In the genomic region with DNA sequence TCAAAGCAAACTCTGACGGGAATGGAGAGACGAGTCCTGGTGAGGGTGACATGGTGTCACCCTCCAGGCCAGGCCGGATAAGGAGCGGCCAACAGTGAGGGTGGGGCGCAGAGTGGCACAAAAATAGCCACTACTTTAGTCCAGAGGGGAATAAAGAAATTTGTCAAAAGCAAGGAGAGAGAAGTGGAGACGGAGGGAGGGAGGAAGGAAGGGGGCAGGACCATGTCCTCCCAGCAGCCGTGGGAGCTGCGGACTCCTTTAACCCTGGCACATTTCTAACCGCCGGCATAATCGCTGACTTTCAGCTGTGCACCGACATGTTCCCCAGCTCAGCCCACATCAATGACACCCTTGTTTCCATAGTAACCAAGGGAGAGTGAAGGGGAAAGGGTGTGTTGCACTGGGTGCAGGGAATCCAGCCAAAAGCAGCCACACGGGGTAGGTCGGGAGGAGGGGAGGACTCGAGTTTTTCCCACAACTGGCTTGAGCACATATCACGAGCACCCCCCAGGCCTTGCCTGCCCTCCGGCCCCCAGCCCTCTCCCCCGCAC, we compare ENCODE assay signal across 9 cellular contexts. TPM values are rescaled to one million over a fixed set of nuclear protein-coding genes. Genes with fewer than 3 reads are reported as not detected.
DNase-seq lines count a peak whose midpoint lies in the region; ATAC-seq and TF ChIP-seq lines count a peak whose summit lies in the region.
"Had no signal": no experiment of that assay in that cellular context is flagged by ENCODE, and none has a peak within 500 bp of the region (broad histone marks: within the 10 kb centered on the region; RNA-seq: fewer than 3 reads in every experiment).

No MANE protein-coding gene starts in this region.

- no peaks in the 10 kb centered on the region for H3K27me3 Mint-ChIP-seq in natural killer cell (ENCODE audit: low read depth in 2 of 2)

- TF ChIP-seq CTCF in GM13976 (IDR thresholded peaks at IDR 0.05; ENCODE audit: borderline replicate concordance, control extremely low read depth, extremely low read depth, insufficient read depth, missing control alignments) (no peak), fibroblast of lung (conservative IDR thresholded peaks at IDR 0.05 in 1 of 2, IDR thresholded peaks at IDR 0.05 in 1 of 2; ENCODE audit: low read depth in 1 of 2, low read length in 2 of 2) (no peak), natural killer cell (IDR thresholded peaks at IDR 0.05) (no peak)

- no peaks in the 10 kb centered on the region for H3K79me2 ChIP-seq in fibroblast of lung (ENCODE audit: control insufficient read depth, insufficient read depth, low read length)

- in situ Hi-C loops in GM13976 (cut with MboI; ENCODE audit: low sequenced_read_pairs, unreplicated experiment): no loop called here

- intact Hi-C loops in natural killer cell (cut with micrococcal nuclease): loop anchor here (2.0 kb wide), 2 partner anchors 13 to 27 kb away; no protein-coding TSS in a partner anchor

- peak overlapping the region; percentile 75 for H3K4me2 ChIP-seq in fibroblast of lung (ENCODE audit: extremely low read depth, insufficient read depth, low read length)

- H3K9me3 ChIP-seq in fibroblast of lung (ENCODE audit: control insufficient read depth, insufficient read depth, low read depth, low read length): no peaks in the 10 kb centered on the region

- ATAC-seq in natural killer cell (peak; percentile 77 to 86 (median 85)), HG03439 (IDR thresholded peaks at IDR 0.05; ENCODE audit: unreplicated experiment) (no peak), GM21576 (IDR thresholded peaks at IDR 0.05; ENCODE audit: unreplicated experiment) (no peak)
- ATAC-seq: Panc1 had no signal

- no peaks in the 10 kb centered on the region for H4K20me1 ChIP-seq in fibroblast of lung (ENCODE audit: control insufficient read depth, extremely low read depth, insufficient read depth, low read length)

- no peaks in the 10 kb centered on the region for H3K27me3 ChIP-seq in fibroblast of lung (ENCODE audit: control insufficient read depth, insufficient read depth, low read length)

- H3K27ac Mint-ChIP-seq in natural killer cell: peak overlapping the region; percentile 85

- peak overlapping the region; percentile 18 to 35 (median 25) for H3K4me3 ChIP-seq in fibroblast of lung (replicated peaks in 1 of 4; ENCODE audit: control extremely low read depth in 1 of 4, insufficient read depth in 1 of 4, low read depth in 3 of 4, low read length in 4 of 4)

- peak overlapping the region; percentile 91 for H3K4me3 Mint-ChIP-seq in natural killer cell

- peak overlapping the region; percentile 56 for H3K9ac ChIP-seq in fibroblast of lung (ENCODE audit: insufficient read depth, low read length)

- peak; percentile 76 for DNase-seq in GM13976 (ENCODE audit: low spot score)
- DNase-seq in NCI-H2227 treated with DMSO at 0.1 percent for 48 hours (lab: John Stamatoyannopoulos, UW): peak; percentile 57
- peak; percentile 43 for DNase-seq in activated T-helper 1 cell treated with Interleukin-2 at 50 U/mL for 16 hours (ENCODE audit: low read depth)
- DNase-seq in fibroblast of lung (ENCODE audit: low read depth in 2 of 2): peak; percentile 81 to 90
- peak; percentile 41 for DNase-seq in natural killer cell
- peak; percentile 64 for DNase-seq in stimulated activated naive CD4-positive, alpha-beta T cell treated with Interleukin-2 at 50 U/mL for 16 hours (lab: John Stamatoyannopoulos, UW)

- peak overlapping the region; percentile 70 for H2AFZ ChIP-seq in fibroblast of lung (ENCODE audit: low read length)

- no peaks in the 10 kb centered on the region for H3K36me3 ChIP-seq in fibroblast of lung (ENCODE audit: control insufficient read depth, insufficient read depth, low read length)

- H3K9me3 Mint-ChIP-seq in natural killer cell: no peaks in the 10 kb centered on the region

- peaks cover 33 to 43% of the 10 kb centered on the region in 2 donors for H3K4me1 Mint-ChIP-seq in natural killer cell

- H3K27ac ChIP-seq in fibroblast of lung (ENCODE audit: insufficient read depth, low read length): peak overlapping the region; percentile 81

- peaks cover 63% of the 10 kb centered on the region for H3K4me1 ChIP-seq in fibroblast of lung (ENCODE audit: control insufficient read depth, extremely low read depth, insufficient read depth, low read length)

- H3K36me3 Mint-ChIP-seq in natural killer cell: no peaks in the 10 kb centered on the region

RNA-seq across cellular contexts. Expression of gene TRIM8, which starts 29.8 kb away (rescaled TPM):
- total RNA-seq in fibroblast of lung (80.9 and 143 TPM in 2 replicates), natural killer cell (10 to 100 TPM; 81.9 to 87.8 (median 86.2) TPM)
- 93.2 and 152 TPM in 2 replicates for polyA plus RNA-seq in fibroblast of lung
- polyA plus RNA-seq in fibroblast of lung (2012): 166 and 220 TPM in 2 replicates
- polyA minus RNA-seq in fibroblast of lung (ENCODE audit: low replicate concordance): 118 and 164 TPM in 2 replicates

RNA-seq across cellular contexts. Expression of gene ARL3, which starts 40.2 kb away (rescaled TPM):
- 8.5 and 10.6 TPM in 2 replicates for total RNA-seq in fibroblast of lung
- 22.0 and 22.9 TPM in 2 replicates for polyA plus RNA-seq in fibroblast of lung
- polyA plus RNA-seq in fibroblast of lung (2012): 23.9 and 26.2 TPM in 2 replicates
- polyA minus RNA-seq in fibroblast of lung (ENCODE audit: low replicate concordance): 1.3 and 1.7 TPM in 2 replicates
- 1 to 10 TPM; 1.4 to 1.7 (median 1.5) TPM for total RNA-seq in natural killer cell

RNA-seq across cellular contexts. Expression of gene SFXN2, which starts 40.4 kb away (rescaled TPM):
- total RNA-seq in fibroblast of lung (1.0 and 3.1 TPM in 2 replicates), natural killer cell (1 to 10 TPM; 4.8 to 8.0 (median 5.1) TPM)
- 6.5 and 9.7 TPM in 2 replicates for polyA plus RNA-seq in fibroblast of lung
- polyA plus RNA-seq in fibroblast of lung (2012): 6.0 and 7.4 TPM in 2 replicates
- 21.4 and 30.7 TPM in 2 replicates for polyA minus RNA-seq in fibroblast of lung (ENCODE audit: low replicate concordance)

Comparison
In these comparisons a context has a peak if more than half of its experiments do, and no peak if none do; other contexts are left out.
1. ATAC-seq: peak in natural killer cell (3 of 3); none in HG03439 (single experiment) and GM21576 (single experiment).
2. Peak in every context shown above with its lines, with median percentiles within 50 percentile points of each other: DNase-seq.